Comparison of ENCODE assay signal across 17 cellular contexts in the genomic region with DNA sequence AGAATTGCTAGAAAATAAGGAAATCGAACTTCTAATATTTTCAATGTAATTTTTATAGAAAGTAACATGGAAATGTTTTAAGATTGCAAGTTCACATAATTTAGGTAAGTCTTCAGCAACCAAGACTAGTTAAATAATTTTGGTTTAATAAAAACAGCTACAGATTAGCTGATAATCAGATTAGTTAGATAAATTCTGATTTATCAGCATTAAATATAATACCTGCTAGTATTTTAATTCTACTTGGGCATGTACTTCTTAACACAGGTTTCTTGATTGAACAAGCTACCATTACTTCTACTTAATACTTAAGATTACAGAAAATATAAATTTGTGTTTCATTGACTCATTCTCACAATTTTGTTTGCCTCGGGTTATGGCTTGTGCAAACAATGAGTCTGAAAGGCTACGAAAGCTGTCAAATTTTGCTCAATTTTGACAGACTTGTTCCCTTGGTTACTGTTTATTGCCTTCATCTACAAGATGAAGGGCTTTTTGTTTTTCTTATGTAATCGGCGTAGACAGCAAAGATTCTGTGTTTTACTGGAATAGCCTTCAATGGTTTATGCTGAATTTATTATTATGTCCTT.
DNase-seq lines count a peak whose midpoint lies in the region; ATAC-seq, FAIRE-seq and TF ChIP-seq lines count a peak whose summit lies in the region.
"Had no signal": no experiment of that assay in that cellular context is flagged by ENCODE, and none has a peak within 500 bp of the region (broad histone marks: within the 10 kb centered on the region; RNA-seq: fewer than 3 reads in every experiment).

No MANE protein-coding gene starts in this region.

- H3K18ac ChIP-seq in IMR-90 (ENCODE audit: low read depth, low read length): no peak overlapping the region

- TF ChIP-seq CTCF in A549 (IDR thresholded peaks at IDR 0.05): no peak
- no peak for TF ChIP-seq CTCF in IMR-90 (conservative IDR thresholded peaks at IDR 0.05; ENCODE audit: low read depth, low read length)
- no peak for TF ChIP-seq CTCF in epithelial cell of esophagus (IDR thresholded peaks at IDR 0.05; ENCODE audit: insufficient read depth, low read depth, low read length, missing control alignments)

- 56% methylated on average over 5 of the region's 5 CpGs for WGBS in A549 (ENCODE audit: missing lambda C conversion rate)
- 0% methylated on average over 1 of the region's 5 CpGs; no CpG with 5 or more reads in 1 of the 2 experiments for WGBS in IMR-90 (ENCODE audit: extremely low coverage in 2 of 2, insufficient read length in 1 of 2), 2 experiments

- no peak overlapping the region for H3K9ac ChIP-seq in IMR-90 (ENCODE audit: low read depth, low read length)

- H3K23ac ChIP-seq in IMR-90 (ENCODE audit: low read depth, low read length): no peak overlapping the region

- ATAC-seq in A549 (no peak), IMR-90 (ENCODE audit: low read depth) (no peak)
- ATAC-seq in stimulated activated effector memory CD8-positive, alpha-beta T cell treated with anti-CD3 and anti-CD28 coated beads, Interleukin-12 subunit alpha, Interleukin-12 subunit beta, amount 100 ng/mL, for 72 hours: no peak

- no peaks in the 10 kb centered on the region for H3K36me3 Mint-ChIP-seq in stimulated activated effector memory CD8-positive, alpha-beta T cell treated with anti-CD3 and anti-CD28 coated beads, Interleukin-12 subunit alpha, Interleukin-12 subunit beta, amount 100 ng/mL, for 72 hours

- no peak overlapping the region for H2AFZ ChIP-seq in IMR-90 (replicated peaks; ENCODE audit: low read length, poor library complexity)

- no peaks in the 10 kb centered on the region for H3K4me1 Mint-ChIP-seq in stimulated activated effector memory CD8-positive, alpha-beta T cell treated with anti-CD3 and anti-CD28 coated beads, Interleukin-12 subunit alpha, Interleukin-12 subunit beta, amount 100 ng/mL, for 72 hours

- H3K9me3 Mint-ChIP-seq in stimulated activated effector memory CD8-positive, alpha-beta T cell treated with anti-CD3 and anti-CD28 coated beads, Interleukin-12 subunit alpha, Interleukin-12 subunit beta, amount 100 ng/mL, for 72 hours: no peaks in the 10 kb centered on the region
- H3K9me3 Mint-ChIP-seq: CD4-positive, alpha-beta T cell had no signal

- no peaks in the 10 kb centered on the region for H3K79me1 ChIP-seq in IMR-90 (ENCODE audit: low read depth in 1 of 2, low read length in 2 of 2)

- dilution Hi-C loops in IMR-90 (cut with HindIII; ENCODE audit: low sequenced_read_pairs, unreplicated experiment): no loop called here

- H3K9me3 ChIP-seq in A549 (no peaks in the 10 kb centered on the region), IMR-90 (ENCODE audit: control insufficient read depth, insufficient read depth, low read length) (no peaks in the 10 kb centered on the region)
- H3K9me3 ChIP-seq: HAP-1 had no signal

- H3K56ac ChIP-seq in IMR-90 (ENCODE audit: extremely low read depth, insufficient read depth, low read length): no peak overlapping the region

- TF ChIP-seq EP300 in A549 (IDR thresholded peaks at IDR 0.05): no peak

- H2AK9ac ChIP-seq in IMR-90 (replicated peaks; ENCODE audit: low read depth, low read length, poor library complexity): no peak overlapping the region

- H3K4me2 ChIP-seq in A549 (no peak overlapping the region), IMR-90 (ENCODE audit: low read depth, low read length) (no peak overlapping the region)

- in situ Hi-C loops in IMR-90 (cut with MboI; ENCODE audit: low sequenced_read_pairs) (no loop called here), SK-MEL-5 (cut with HindIII; ENCODE audit: low pct_unique_long_range_greater_than_20kb, low sequenced_read_pairs) (no loop called here)

- DNase-seq in A549 (ENCODE audit: low read depth in 1 of 2, low spot score in 1 of 2): no peak
- DNase-seq in IMR-90: no peak
- peak; percentile 23 for DNase-seq in SK-MEL-5 (ENCODE audit: low read depth, low spot score)
- peak; percentile 19 for DNase-seq in epithelial cell of esophagus (ENCODE audit: low read depth)
- no peak for DNase-seq in H54 (ENCODE audit: insufficient read length, low spot score)
- no peak for DNase-seq in HTR-8/SVneo (ENCODE audit: insufficient read length, low spot score)
- DNase-seq in NCI-H1105 (lab: John Stamatoyannopoulos, UW): no peak
- no peak for DNase-seq in stimulated activated effector memory CD8-positive, alpha-beta T cell treated with anti-CD3 and anti-CD28 coated beads, Interleukin-12 subunit alpha, Interleukin-12 subunit beta, amount 100 ng/mL, for 72 hours (ENCODE audit: low spot score in 2 of 2)
- DNase-seq: AML-193; CD4-positive, alpha-beta T cell; DMS79 treated with DMSO at 0.1 percent for 48 hours; GF-D8; KBM-7 had no signal

- H2AK5ac ChIP-seq in IMR-90 (ENCODE audit: low read depth, low read length): no peak overlapping the region

- no peak overlapping the region for H3K4ac ChIP-seq in IMR-90 (ENCODE audit: low read depth, low read length)

- TF ChIP-seq POLR2A in A549 (IDR thresholded peaks at IDR 0.05; ENCODE audit: low read length) (no peak), IMR-90 (IDR thresholded peaks at IDR 0.05; ENCODE audit: low read depth, low read length) (no peak), H54 (IDR thresholded peaks at IDR 0.05; ENCODE audit: low read depth, low read length) (no peak)

- no peaks in the 10 kb centered on the region for H4K20me1 ChIP-seq in IMR-90 (ENCODE audit: insufficient read depth, low read length)

- H2BK120ac ChIP-seq in IMR-90 (ENCODE audit: low read depth, low read length): no peak overlapping the region

- no peak overlapping the region for H4K8ac ChIP-seq in IMR-90 (ENCODE audit: low read depth in 2 of 2, low read length in 2 of 2)

- H4K5ac ChIP-seq in IMR-90 (ENCODE audit: low read depth, low read length): no peak overlapping the region

- H3K36me3 ChIP-seq in IMR-90 (ENCODE audit: control insufficient read depth, insufficient read depth, low read length): no peaks in the 10 kb centered on the region
- H3K36me3 ChIP-seq: HAP-1 had no signal

- H3K27ac ChIP-seq in A549 (no peak overlapping the region), IMR-90 (ENCODE audit: insufficient read depth, low read length) (no peak overlapping the region)
- H3K27ac ChIP-seq: C4-2B had no signal

- CTCF ChIA-PET in A549 (lab: Yijun Ruan, JAX) (interaction anchor here (1.1 kb wide), 1 partner anchor 9 kb away, joined by 3 read pairs; no protein-coding TSS in a partner anchor), IMR-90 (lab: Yijun Ruan, JAX) (interaction anchor here (0.6 to 0.8 kb wide), 2 partner anchors 46 to 237 kb away, joined by 4 to 6 read pairs; no protein-coding TSS in a partner anchor)

- no peaks in the 10 kb centered on the region for H3K9me1 ChIP-seq in IMR-90 (ENCODE audit: insufficient read depth, low read length)

- TF ChIP-seq RAD21 in A549 (conservative IDR thresholded peaks at IDR 0.05 in 1 of 2, IDR thresholded peaks at IDR 0.05 in 1 of 2): no peak
- no peak for TF ChIP-seq RAD21 in IMR-90 (IDR thresholded peaks at IDR 0.05; ENCODE audit: low read length)

- no peak overlapping the region for H3K27ac Mint-ChIP-seq in stimulated activated effector memory CD8-positive, alpha-beta T cell treated with anti-CD3 and anti-CD28 coated beads, Interleukin-12 subunit alpha, Interleukin-12 subunit beta, amount 100 ng/mL, for 72 hours
- H3K27ac Mint-ChIP-seq: CD4-positive, alpha-beta T cell had no signal

- no peak overlapping the region for H3K4me3 ChIP-seq in A549
- no peak overlapping the region for H3K4me3 ChIP-seq in IMR-90 (ENCODE audit: insufficient read depth, low read depth, low read length)
- no peak overlapping the region for H3K4me3 ChIP-seq in epithelial cell of esophagus (ENCODE audit: low read length)
- H3K4me3 ChIP-seq: HAP-1 had no signal

- no TSS peak for BruUV-seq in IMR-90 (replicated peaks; lab: Mats Ljungman, UMichigan)

- no peaks in the 10 kb centered on the region for H3K27me3 ChIP-seq in IMR-90 (ENCODE audit: control insufficient read depth, insufficient read depth, low read length)

- H3K4me3 Mint-ChIP-seq in stimulated activated effector memory CD8-positive, alpha-beta T cell treated with anti-CD3 and anti-CD28 coated beads, Interleukin-12 subunit alpha, Interleukin-12 subunit beta, amount 100 ng/mL, for 72 hours: no peak overlapping the region
- H3K4me3 Mint-ChIP-seq: CD4-positive, alpha-beta T cell had no signal

- intact Hi-C loops in IMR-90 (cut with micrococcal nuclease): no loop called here

- H3K14ac ChIP-seq in IMR-90 (replicated peaks; ENCODE audit: low read depth, low read length): no peak overlapping the region

- H4K91ac ChIP-seq in IMR-90 (ENCODE audit: insufficient read depth, low read depth, low read length): no peak overlapping the region

- FAIRE-seq in A549 (lab: Jason Lieb, UNC) (no peak), H54 (lab: Jason Lieb, UNC) (no peak), HTR-8/SVneo (lab: Jason Lieb, UNC) (no peak)
- FAIRE-seq: A204.1, H1 had no signal

- H2BK5ac ChIP-seq in IMR-90 (ENCODE audit: low read depth, low read length, poor library complexity, severe bottlenecking): no peak overlapping the region

- H3K4me1 ChIP-seq in A549 (peaks cover 6% of the 10 kb centered on the region; the same call in 1 of the 3 replicates), IMR-90 (ENCODE audit: control insufficient read depth, insufficient read depth, low read length) (no peaks in the 10 kb centered on the region)

- no peak overlapping the region for H2BK20ac ChIP-seq in IMR-90 (ENCODE audit: low read depth, low read length)

- no peak overlapping the region for H2BK15ac ChIP-seq in IMR-90 (ENCODE audit: low read depth, low read length)

- POLR2A ChIA-PET in A549 (lab: Yijun Ruan, JAX): no interaction called here
- POLR2A ChIA-PET in IMR-90 (lab: Charles Lee; ENCODE audit: unreplicated experiment): no interaction called here

TF ChIP-seq in A549, 52 proteins besides CTCF, POLR2A, EP300 and RAD21:
- TF ChIP-seq MAFK (IDR thresholded peaks at IDR 0.05; ENCODE audit: partially characterized antibody) (peak; percentile 67), NPAS2 (CRISPR knock-in tag; IDR thresholded peaks at IDR 0.05; ENCODE audit: borderline replicate concordance) (no peak)

TF ChIP-seq in IMR-90, 13 proteins besides CTCF, POLR2A, EP300 and RAD21:
- TF ChIP-seq MAFK (IDR thresholded peaks at IDR 0.05; ENCODE audit: low read depth, low read length): 0 out of 2 replicates have a peak, but pooled peaks have one; percentile 13
- TF ChIP-seq RFX5 (IDR thresholded peaks at IDR 0.05; ENCODE audit: low read depth, low read length): no peak
TF ChIP-seq in IMR-90: peak in this region for 1.

Comparison
In these comparisons a context has a peak if more than half of its experiments do, and no peak if none do; other contexts are left out.
1. DNase-seq: peak in SK-MEL-5 (single experiment) and epithelial cell of esophagus (single experiment); none in A549 (0 of 2), IMR-90 (single experiment), H54 (single experiment), HTR-8/SVneo (single experiment), NCI-H1105 (single experiment) and stimulated activated effector memory CD8-positive, alpha-beta T cell treated with anti-CD3 and anti-CD28 coated beads, Interleukin-12 subunit alpha, Interleukin-12 subunit beta, amount 100 ng/mL, for 72 hours (0 of 2).